ENCODE assay signal across 8 cellular contexts in genomic region chr12:108839011-108839889, GRCh38. TPM values are rescaled to one million over a fixed set of nuclear protein-coding genes. Genes with fewer than 3 reads are reported as not detected.
DNase-seq lines count a peak whose midpoint lies in the region; ATAC-seq lines count a peak whose summit lies in the region.

No MANE protein-coding gene starts in this region.

- H3K27ac ChIP-seq in mucosa of rectum (ENCODE audit: low read depth in 2 of 2, low read length in 2 of 2) = peak overlapping the region; percentile 78 to 81

- no peaks in the 10 kb centered on the region for H3K27me3 ChIP-seq in mucosa of rectum (ENCODE audit: control insufficient read depth in 2 of 2, insufficient read depth in 2 of 2, low read length in 2 of 2)

- DNase-seq in Right ventricle myocardium inferior (ENCODE audit: missing footprints) = peak; percentile 81
- no peak for DNase-seq in cardiac septum (ENCODE audit: low spot score)
- peak; percentile 68 for DNase-seq in cerebellar cortex (ENCODE audit: low spot score)
- no peak for DNase-seq in NCI-H524 treated with DMSO at 0.1 percent for 48 hours (lab: John Stamatoyannopoulos, UW)
- DNase-seq in NCI-H1694 treated with DMSO at 0.1 percent for 48 hours (lab: John Stamatoyannopoulos, UW) = no peak
- DNase-seq in NCI-H226 = no peak

- intact Hi-C loops in Right ventricle myocardium inferior (cut with DNase I) = loop anchor here (2.0 kb wide), 1 partner anchor 18 kb away; the partner anchor contains the start of gene SSH1
- intact Hi-C loops in cardiac septum (cut with DNase I) = loop anchor here (2.0 kb wide), 1 partner anchor 14 kb away; no protein-coding TSS in a partner anchor

- H3K36me3 ChIP-seq in mucosa of rectum (ENCODE audit: control insufficient read depth in 2 of 2, insufficient read depth in 2 of 2, low read length in 2 of 2) = peaks cover 14 to 17% of the 10 kb centered on the region in 2 donors

- no peaks in the 10 kb centered on the region for H3K9me3 ChIP-seq in mucosa of rectum (ENCODE audit: control insufficient read depth in 2 of 2, low read length in 2 of 2)

- H3K4me3 ChIP-seq in mucosa of rectum (ENCODE audit: low read length in 2 of 2) = no peak overlapping the region

- no peak overlapping the region for H3K9ac ChIP-seq in mucosa of rectum (ENCODE audit: low read depth in 1 of 2, low read length in 2 of 2)

- peaks cover 18 to 21% of the 10 kb centered on the region in 2 donors for H3K4me1 ChIP-seq in mucosa of rectum (ENCODE audit: control insufficient read depth in 2 of 2, insufficient read depth in 2 of 2, low read length in 2 of 2)

- ATAC-seq in Right ventricle myocardium inferior (peak; percentile 9), GM21786 (IDR thresholded peaks at IDR 0.05; ENCODE audit: unreplicated experiment) (no peak)

RNA-seq across cellular contexts. Expression of gene SSH1, which starts 18.1 kb away (rescaled TPM):
- total RNA-seq in Right ventricle myocardium inferior (30.1 TPM), cardiac septum (50.6 TPM)

RNA-seq across cellular contexts. Expression of gene DAO, which starts 40.6 kb away (rescaled TPM):
- total RNA-seq in Right ventricle myocardium inferior (not detected), cardiac septum (not detected)

Comparison
In these comparisons a context has a peak if more than half of its experiments do, and no peak if none do; other contexts are left out.
1. DNase-seq: peak in Right ventricle myocardium inferior (single experiment) and cerebellar cortex (single experiment); none in cardiac septum (single experiment), NCI-H524 treated with DMSO at 0.1 percent for 48 hours (single experiment), NCI-H1694 treated with DMSO at 0.1 percent for 48 hours (single experiment) and NCI-H226 (single experiment).